ENCODE assay signal across 31 cellular contexts in genomic region chr3:162274070-162274469, GRCh38.
"Had no signal": no experiment of that assay in that cellular context is flagged by ENCODE, and none has a peak within 500 bp of the region (broad histone marks: within the 10 kb centered on the region; RNA-seq: fewer than 3 reads in every experiment).

No MANE protein-coding gene starts in this region.

- H3K4me3 ChIP-seq: adrenal gland, ascending aorta, body of pancreas, breast epithelium had no signal

- FAIRE-seq: TTC549 had no signal

- DNase-seq: activated B cell treated with CpG ODN at 0.5 μM for 24 hours; activated CD4-positive, alpha-beta memory T cell treated with anti-CD3 and anti-CD28 coated beads for 36 hours; activated CD4-positive, alpha-beta T cell treated with anti-CD3 and anti-CD28 coated beads for 4 hours; activated CD4-positive, alpha-beta T cell treated with anti-CD3 and anti-CD28 coated beads, Interleukin-2, amount 10 ng/mL, durations not matched to agents 24 days and 14 days; activated CD4-positive, alpha-beta T cell treated with anti-CD3 and anti-CD28 coated beads, Interleukin-2, amount 50 U/mL, for 1 hour; activated CD4-positive, alpha-beta T cell treated with anti-CD3 and anti-CD28 coated beads, Interleukin-2, amount 50 U/mL, for 4 hours; activated CD4-positive, CD25-positive, alpha-beta regulatory T cell treated with anti-CD3 and anti-CD28 coated beads, Interleukin-2, amount 50 U/mL, for 72 hours; activated CD8-positive, alpha-beta memory T cell treated with anti-CD3 and anti-CD28 coated beads, Interleukin-2, amount 50 U/mL, for 4 hours; activated CD8-positive, alpha-beta T cell treated with anti-CD3 and anti-CD28 coated beads for 36 hours; activated effector memory CD4-positive, alpha-beta T cell treated with anti-CD3 and anti-CD28 coated beads, Interleukin-2, amount 50 U/mL, for 16 hours; activated gamma-delta T cell treated with Interleukin-2 at 50 U/mL for 16 hours; activated naive CD4-positive, alpha-beta T cell; activated naive CD4-positive, alpha-beta T cell treated with anti-CD3 and anti-CD28 coated beads for 36 hours; activated naive CD4-positive, alpha-beta T cell treated with anti-CD3 and anti-CD28 coated beads, Interleukin-2, amount 50 U/mL, for 16 hours; activated naive CD8-positive, alpha-beta T cell treated with anti-CD3 and anti-CD28 coated beads for 36 hours; activated T-cell treated with anti-CD3 and anti-CD28 coated beads for 4 hours; activated T-cell treated with anti-CD3 and anti-CD28 coated beads, Interleukin-2, amount 50 U/mL, for 1 hour; activated T-cell treated with anti-CD3 and anti-CD28 coated beads, Interleukin-2, amount 50 U/mL, for 4 hours; activated T-cell treated with anti-CD3 and anti-CD28 coated beads, Interleukin-2, amount 50 U/mL, for 72 hours; adrenal gland; amygdala; anterior cingulate cortex; body of pancreas; brain microvascular endothelial cell; central memory CD4-positive, alpha-beta T cell; T-helper 1 cell; T-helper 2 cell; T-helper 9 cell had no signal
